Comparison of ENCODE assay signal across 7 cellular contexts in genomic region chr19:7191946-7192691, GRCh38.
DNase-seq lines count a peak whose midpoint lies in the region; ATAC-seq and TF ChIP-seq lines count a peak whose summit lies in the region.

No MANE protein-coding gene starts in this region.

- peak overlapping the region; percentile 67 for H3K27ac Mint-ChIP-seq in activated naive CD8-positive, alpha-beta T cell treated with anti-CD3 and anti-CD28 coated beads, Interleukin-2, amount 50 U/mL, for 24 hours
- no peak overlapping the region for H3K27ac Mint-ChIP-seq in stimulated activated naive CD8-positive, alpha-beta T cell treated with anti-CD3 and anti-CD28 coated beads, Interleukin-15, Interleukin-2, amounts not matched to agents 100 ng/mL and 50 ng/mL, for 24 hours

- no peaks in the 10 kb centered on the region for H3K9me3 Mint-ChIP-seq in activated naive CD8-positive, alpha-beta T cell treated with anti-CD3 and anti-CD28 coated beads, Interleukin-2, amount 50 U/mL, for 24 hours
- no peaks in the 10 kb centered on the region for H3K9me3 Mint-ChIP-seq in stimulated activated naive CD8-positive, alpha-beta T cell treated with anti-CD3 and anti-CD28 coated beads, Interleukin-15, Interleukin-2, amounts not matched to agents 100 ng/mL and 50 ng/mL, for 24 hours

- no peaks in the 10 kb centered on the region; the same call in 1 of the 2 replicates for H3F3A ChIP-seq in GM23248 (ENCODE audit: insufficient read depth)

- peak overlapping the region; percentile 9; the same call in 1 of the 2 replicates for H3K9ac ChIP-seq in GM23248

- no peaks in the 10 kb centered on the region for H3K9me3 ChIP-seq in GM23248 (ENCODE audit: low read depth)
- no peaks in the 10 kb centered on the region for H3K9me3 ChIP-seq in ascending aorta

- peaks cover 20% of the 10 kb centered on the region for H3K4me1 ChIP-seq in GM23248 (ENCODE audit: insufficient read depth)
- peaks cover 0 to 3% of the 10 kb centered on the region in 2 donors for H3K4me1 ChIP-seq in ascending aorta

- peaks cover 29% of the 10 kb centered on the region for H3K4me1 Mint-ChIP-seq in activated naive CD8-positive, alpha-beta T cell treated with anti-CD3 and anti-CD28 coated beads, Interleukin-2, amount 50 U/mL, for 24 hours
- H3K4me1 Mint-ChIP-seq in stimulated activated naive CD8-positive, alpha-beta T cell treated with anti-CD3 and anti-CD28 coated beads, Interleukin-15, Interleukin-2, amounts not matched to agents 100 ng/mL and 50 ng/mL, for 24 hours (ENCODE audit: low read depth), result peaks cover 34% of the 10 kb centered on the region

- peak overlapping the region; percentile 52 for H2AFZ ChIP-seq in GM23248

- WGBS in GM23248 (ENCODE audit: low coverage in 1 of 2, low lambda C conversion rate in 2 of 2, missing lambda C conversion rate in 2 of 2), 2 experiments, result 8 to 17% methylated on average over 7 of the region's 7 CpGs

- DNase-seq in GM23248 (peak; percentile 57), T-helper 1 cell (peak in 4 of 5 donors; percentile 13 to 55 (median 30)), dorsolateral prefrontal cortex (no peak), ascending aorta (ENCODE audit: low spot score in 2 of 2) (no peak)
- DNase-seq in activated naive CD8-positive, alpha-beta T cell treated with anti-CD3 and anti-CD28 coated beads, Interleukin-2, amount 50 U/mL, for 24 hours, result peak; percentile 41

- in situ Hi-C loops in GM23248 (cut with MboI), result no loop called here

- H3K27ac ChIP-seq in GM23248, result no peak overlapping the region
- peak overlapping the region in 10 of 59 donors; percentile 0 to 51 (median 14) for H3K27ac ChIP-seq in dorsolateral prefrontal cortex
- H3K27ac ChIP-seq in ascending aorta, result no peak overlapping the region

- H3K27me3 ChIP-seq in GM23248 (replicated peaks; ENCODE audit: insufficient read depth) (no peaks in the 10 kb centered on the region), dorsolateral prefrontal cortex (no peaks in the 10 kb centered on the region), ascending aorta (no peaks in the 10 kb centered on the region)

- no peaks in the 10 kb centered on the region for H3K79me2 ChIP-seq in GM23248 (ENCODE audit: insufficient read depth)

- H3K9me2 ChIP-seq in GM23248 (ENCODE audit: insufficient read depth), result no peaks in the 10 kb centered on the region

- intact Hi-C loops in dorsolateral prefrontal cortex (cut with DNase I) (no loop called here), ascending aorta (cut with DNase I) (no loop called here)

- H3K36me3 ChIP-seq in GM23248 (ENCODE audit: low read depth), result no peaks in the 10 kb centered on the region
- no peaks in the 10 kb centered on the region for H3K36me3 ChIP-seq in ascending aorta

- peaks cover 26% of the 10 kb centered on the region for H3K27me3 Mint-ChIP-seq in activated naive CD8-positive, alpha-beta T cell treated with anti-CD3 and anti-CD28 coated beads, Interleukin-2, amount 50 U/mL, for 24 hours
- H3K27me3 Mint-ChIP-seq in stimulated activated naive CD8-positive, alpha-beta T cell treated with anti-CD3 and anti-CD28 coated beads, Interleukin-15, Interleukin-2, amounts not matched to agents 100 ng/mL and 50 ng/mL, for 24 hours, result peaks cover 20% of the 10 kb centered on the region

- no peak overlapping the region for H3K4me3 Mint-ChIP-seq in activated naive CD8-positive, alpha-beta T cell treated with anti-CD3 and anti-CD28 coated beads, Interleukin-2, amount 50 U/mL, for 24 hours
- H3K4me3 Mint-ChIP-seq in stimulated activated naive CD8-positive, alpha-beta T cell treated with anti-CD3 and anti-CD28 coated beads, Interleukin-15, Interleukin-2, amounts not matched to agents 100 ng/mL and 50 ng/mL, for 24 hours, result peak overlapping the region; percentile 28

- H3K4me3 ChIP-seq in GM23248, result no peak overlapping the region
- H3K4me3 ChIP-seq in dorsolateral prefrontal cortex, result no peak overlapping the region
- no peak overlapping the region for H3K4me3 ChIP-seq in ascending aorta

- TF ChIP-seq CTCF in dorsolateral prefrontal cortex (IDR thresholded peaks at IDR 0.05 in 54 of 56, conservative IDR thresholded peaks at IDR 0.05 in 2 of 56; ENCODE audit: low read depth in 1 of 56, partially characterized antibody in 56 of 56), result no peak
- TF ChIP-seq CTCF in ascending aorta (IDR thresholded peaks at IDR 0.05), result no peak

- H4K20me1 ChIP-seq in GM23248 (ENCODE audit: insufficient read depth), result no peaks in the 10 kb centered on the region

- ATAC-seq in activated naive CD8-positive, alpha-beta T cell treated with anti-CD3 and anti-CD28 coated beads, Interleukin-2, amount 50 U/mL, for 24 hours, result peak; percentile 63
- ATAC-seq in GM19351 (IDR thresholded peaks at IDR 0.05; ENCODE audit: unreplicated experiment), result no peak

- no peak overlapping the region for H3K4me2 ChIP-seq in GM23248 (ENCODE audit: unreplicated experiment)

- no peaks in the 10 kb centered on the region for H3K36me3 Mint-ChIP-seq in activated naive CD8-positive, alpha-beta T cell treated with anti-CD3 and anti-CD28 coated beads, Interleukin-2, amount 50 U/mL, for 24 hours (ENCODE audit: low read depth)
- no peaks in the 10 kb centered on the region for H3K36me3 Mint-ChIP-seq in stimulated activated naive CD8-positive, alpha-beta T cell treated with anti-CD3 and anti-CD28 coated beads, Interleukin-15, Interleukin-2, amounts not matched to agents 100 ng/mL and 50 ng/mL, for 24 hours (ENCODE audit: low read depth)

Comparison
In these comparisons a context has a peak if more than half of its experiments do, and no peak if none do; other contexts are left out.
1. DNase-seq: peak in GM23248 (single experiment), T-helper 1 cell (4 of 5) and activated naive CD8-positive, alpha-beta T cell treated with anti-CD3 and anti-CD28 coated beads, Interleukin-2, amount 50 U/mL, for 24 hours (single experiment); none in dorsolateral prefrontal cortex (0 of 10) and ascending aorta (0 of 2).